Comparison of ENCODE assay signal across 8 cellular contexts in the genomic region with DNA sequence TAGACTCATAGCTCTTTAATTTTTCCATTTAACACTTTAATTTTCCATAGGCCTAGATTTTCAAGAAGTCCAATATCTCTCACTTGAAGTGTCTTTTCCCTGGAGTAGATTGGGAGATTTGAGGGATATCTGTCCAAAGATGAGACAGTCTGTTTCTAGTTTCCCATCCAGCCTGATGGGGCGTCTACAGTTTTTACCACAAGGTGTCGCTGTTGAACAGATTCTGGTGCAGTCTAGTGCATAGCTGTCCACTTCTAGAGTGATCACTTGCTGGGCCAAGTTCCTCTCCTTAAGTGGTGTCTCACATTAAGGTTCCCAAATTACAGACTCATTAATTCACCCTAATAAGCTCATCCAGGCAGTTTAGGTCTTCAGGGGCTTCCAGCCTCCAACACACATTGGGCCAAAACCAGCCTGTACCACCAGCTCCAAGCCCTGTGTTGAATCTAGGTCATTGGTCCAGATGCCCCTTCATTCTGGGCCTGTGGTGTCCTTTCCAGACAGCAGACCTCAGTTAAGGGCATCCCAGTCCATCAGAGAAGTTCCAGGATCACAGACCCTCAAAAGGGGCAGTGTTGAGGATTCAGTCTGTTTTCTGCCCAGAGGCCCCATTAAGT. TPM values are rescaled to one million over a fixed set of nuclear protein-coding genes. Genes with fewer than 3 reads are reported as not detected.
DNase-seq lines count a peak whose midpoint lies in the region; ATAC-seq lines count a peak whose summit lies in the region.

No MANE protein-coding gene starts in this region.

- peak; percentile 24 for DNase-seq in NCI-H2227 (lab: John Stamatoyannopoulos, UW; ENCODE audit: unreplicated experiment)
- no peak for DNase-seq in NCI-H2227 treated with DMSO at 0.1 percent for 48 hours (lab: John Stamatoyannopoulos, UW)
- DNase-seq in NOMO-1 treated with dmso at 0.1 percent for 144 hours (lab: John Stamatoyannopoulos, UW; ENCODE audit: unreplicated experiment): peak; percentile 31
- DNase-seq in activated effector memory CD4-positive, alpha-beta T cell treated with anti-CD3 and anti-CD28 coated beads, Interleukin-2, amount 50 U/mL, for 16 hours: peak; percentile 82
- DNase-seq in left colon: no peak
- no peak for DNase-seq in hypothalamus (lab: John Stamatoyannopoulos, UW)
- no peak for DNase-seq in amygdala (lab: John Stamatoyannopoulos, UW)

- ATAC-seq in left colon (peak; percentile 37), HG03439 (IDR thresholded peaks at IDR 0.05; ENCODE audit: unreplicated experiment) (no peak)

- intact Hi-C loops in left colon (cut with DNase I, micrococcal nuclease): loop anchor here in 1 of 2 donors (10.0 kb wide), 1 partner anchor 133 kb away; no protein-coding TSS in a partner anchor

RNA-seq across cellular contexts. Expression of gene SNX20, which starts 9.4 kb away (rescaled TPM):
- 1 to 10 TPM in 1 of 2 donors, under 1 TPM in 1; 0.52 to 2.6 TPM for total RNA-seq in left colon

RNA-seq across cellular contexts. Expression of gene NOD2, which starts 21.7 kb away (rescaled TPM):
- total RNA-seq in left colon: under 1 TPM; 0.61 to 0.98 TPM

Comparison
In these comparisons a context has a peak if more than half of its experiments do, and no peak if none do; other contexts are left out.
1. DNase-seq: peak in NCI-H2227 (single experiment), NOMO-1 treated with dmso at 0.1 percent for 144 hours (single experiment) and activated effector memory CD4-positive, alpha-beta T cell treated with anti-CD3 and anti-CD28 coated beads, Interleukin-2, amount 50 U/mL, for 16 hours (single experiment); none in NCI-H2227 treated with DMSO at 0.1 percent for 48 hours (single experiment), left colon (0 of 2), hypothalamus (0 of 51) and amygdala (0 of 56).